ENCODE assay signal across 8 cellular contexts in the genomic region with DNA sequence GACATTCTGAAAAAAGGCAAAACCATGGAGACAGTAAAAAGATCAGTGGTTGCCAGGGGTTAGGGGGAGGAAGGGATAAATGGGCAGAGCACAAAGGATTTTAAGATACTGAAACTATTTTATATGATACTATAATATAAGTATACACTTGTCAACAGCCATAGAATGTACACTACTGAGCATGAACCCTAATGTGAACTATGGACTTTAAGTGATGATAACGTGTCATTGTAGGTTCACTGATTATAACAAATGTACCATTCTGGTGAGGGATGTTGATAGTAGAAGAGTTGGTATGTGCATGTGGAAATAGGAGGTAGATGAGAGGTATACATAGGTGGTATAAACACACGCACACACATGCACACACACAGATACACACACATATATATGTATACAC.
"Had no signal": no experiment of that assay in that cellular context is flagged by ENCODE, and none has a peak within 500 bp of the region (broad histone marks: within the 10 kb centered on the region; RNA-seq: fewer than 3 reads in every experiment).

No MANE protein-coding gene starts in this region.

- FAIRE-seq: HepG2, HTR-8/SVneo, K562 had no signal

- H3K4me3 ChIP-seq: K562 had no signal

- H3K27ac ChIP-seq: HL-60, KMS-11 had no signal

- ATAC-seq: HepG2, K562 had no signal

- DNase-seq: IMR-90, KBM-7, KG1 had no signal
